9 cellular contexts compared by ENCODE assay signal in genomic region chr13:113862191-113862765, GRCh38. TPM values are rescaled to one million over a fixed set of nuclear protein-coding genes. Genes with fewer than 3 reads are reported as not detected.
DNase-seq lines count a peak whose midpoint lies in the region; ATAC-seq and TF ChIP-seq lines count a peak whose summit lies in the region.
"Had no signal": no experiment of that assay in that cellular context is flagged by ENCODE, and none has a peak within 500 bp of the region (broad histone marks: within the 10 kb centered on the region; RNA-seq: fewer than 3 reads in every experiment).

No MANE protein-coding gene starts in this region.

- H3K27me3 ChIP-seq in mammary epithelial cell (ENCODE audit: insufficient read depth, low read length) = no peaks in the 10 kb centered on the region

- WGBS in mammary epithelial cell (ENCODE audit: low coverage, missing lambda C conversion rate) = 17% methylated on average over 19 of the region's 21 CpGs

- H3K9me3 Mint-ChIP-seq in memory B cell (no peaks in the 10 kb centered on the region), type B pancreatic cell (no peaks in the 10 kb centered on the region)

- dilution Hi-C loops in mammary epithelial cell (cut with HindIII; ENCODE audit: low sequenced_read_pairs) = loop anchor here (5.0 kb wide), 1 partner anchor 90 kb away; no protein-coding TSS in a partner anchor

- CTCF ChIA-PET in mammary epithelial cell (lab: Charles Lee; ENCODE audit: low non-redundant PET) = interaction anchor here (0.6 kb wide), 2 partner anchors 25 kb away, joined by 3 read pairs; no protein-coding TSS in a partner anchor

- peak overlapping the region; percentile 71 for H3K27ac ChIP-seq in mammary epithelial cell (ENCODE audit: insufficient read depth, low read depth, low read length)

- no TSS peak for BruUV-seq in mammary epithelial cell (replicated peaks; lab: Mats Ljungman, UMichigan)

- H3K79me2 ChIP-seq in mammary epithelial cell (ENCODE audit: insufficient read depth, low read length) = peaks cover 84% of the 10 kb centered on the region

- peak overlapping the region; percentile 70 for H3K9ac ChIP-seq in mammary epithelial cell (ENCODE audit: insufficient read depth, low read length)

- ATAC-seq in memory B cell (ENCODE audit: low read depth) (no peak), GM18907 (IDR thresholded peaks at IDR 0.05; ENCODE audit: unreplicated experiment) (no peak)

- peak overlapping the region; percentile 100 for H3K4me2 ChIP-seq in mammary epithelial cell (ENCODE audit: insufficient read depth, low read depth, low read length)

- peak in 1 of 2 donors; percentile 8 for TF ChIP-seq CTCF in mammary epithelial cell (conservative IDR thresholded peaks at IDR 0.05 in 1 of 2, IDR thresholded peaks at IDR 0.05 in 1 of 2; ENCODE audit: extremely low read depth in 1 of 2, insufficient read depth in 1 of 2, low read depth in 1 of 2, low read length in 2 of 2)
- TF ChIP-seq CTCF in type B pancreatic cell (conservative IDR thresholded peaks at IDR 0.05) = no peak

- peaks cover 39% of the 10 kb centered on the region for H3K27me3 Mint-ChIP-seq in memory B cell
- H3K27me3 Mint-ChIP-seq in type B pancreatic cell = peaks cover 31% of the 10 kb centered on the region

- H3K4me1 ChIP-seq in mammary epithelial cell (ENCODE audit: insufficient read depth, low read length) = peaks cover 52% of the 10 kb centered on the region

- peak overlapping the region; percentile 45 to 86 (median 66) for H3K4me3 ChIP-seq in mammary epithelial cell (replicated peaks in 1 of 3; ENCODE audit: insufficient read depth in 1 of 3, low read depth in 2 of 3, low read length in 3 of 3)

- H3K9me3 ChIP-seq in mammary epithelial cell (replicated peaks; ENCODE audit: insufficient read depth, low read length) = no peaks in the 10 kb centered on the region

- intact Hi-C loops in mammary epithelial cell (cut with micrococcal nuclease) = loop anchor here (1.0 to 2.0 kb wide), 5 partner anchors 25 to 45 kb away; no protein-coding TSS in a partner anchor

- in situ Hi-C loops in mammary epithelial cell (cut with MboI; ENCODE audit: low sequenced_read_pairs in 2 of 2) = loop anchor here (5.0 kb wide), 2 partner anchors 40 to 50 kb away; no protein-coding TSS in a partner anchor

- H3K4me3 Mint-ChIP-seq in memory B cell (peak overlapping the region; percentile 82), type B pancreatic cell (peak overlapping the region; percentile 90)

- peak; percentile 44 for DNase-seq in activated CD8-positive, alpha-beta memory T cell treated with anti-CD3 and anti-CD28 coated beads, Interleukin-2, amount 50 U/mL, for 48 hours
- DNase-seq in activated CD8-positive, alpha-beta memory T cell treated with anti-CD3 and anti-CD28 coated beads for 24 hours = no peak
- DNase-seq in mammary epithelial cell (peak; percentile 63), memory B cell (ENCODE audit: low spot score in 2 of 2) (no peak), type B pancreatic cell (ENCODE audit: extremely low spot score, unreplicated experiment) (peak; percentile 62), midbrain (lab: John Stamatoyannopoulos, UW) (no peak)
- no peak for DNase-seq in stimulated activated naive CD4-positive, alpha-beta T cell (lab: John Stamatoyannopoulos, UW)
- DNase-seq: DND-41 had no signal

- H2AFZ ChIP-seq in mammary epithelial cell (ENCODE audit: low read depth, low read length) = no peak overlapping the region

- peak overlapping the region; percentile 41 for H3K27ac Mint-ChIP-seq in memory B cell
- H3K27ac Mint-ChIP-seq in type B pancreatic cell = peak overlapping the region; percentile 81

- H4K20me1 ChIP-seq in mammary epithelial cell (ENCODE audit: insufficient read depth, low read length) = peaks cover 2% of the 10 kb centered on the region

- H3K4me1 Mint-ChIP-seq in memory B cell (peaks cover 17% of the 10 kb centered on the region), type B pancreatic cell (ENCODE audit: unreplicated experiment) (peaks cover 31% of the 10 kb centered on the region)

- H3K36me3 Mint-ChIP-seq in memory B cell (no peaks in the 10 kb centered on the region), type B pancreatic cell (peaks cover 15% of the 10 kb centered on the region)

- peaks cover 16% of the 10 kb centered on the region for H3K36me3 ChIP-seq in mammary epithelial cell (ENCODE audit: insufficient read depth, low read length)

RNA-seq across cellular contexts. Expression of gene GAS6, which starts 1.6 kb away (rescaled TPM):
- total RNA-seq in mammary epithelial cell = 100 to 1,000 TPM; 221 to 311 TPM
- polyA plus RNA-seq in mammary epithelial cell = 196 TPM
- 53.3 TPM for polyA minus RNA-seq in mammary epithelial cell
- 42.9 and 102 TPM in 2 replicates for total RNA-seq in type B pancreatic cell (ENCODE audit: low replicate concordance)

Comparison
In these comparisons a context has a peak if more than half of its experiments do, and no peak if none do; other contexts are left out.
1. DNase-seq: peak in activated CD8-positive, alpha-beta memory T cell treated with anti-CD3 and anti-CD28 coated beads, Interleukin-2, amount 50 U/mL, for 48 hours (single experiment), mammary epithelial cell (single experiment) and type B pancreatic cell (single experiment); none in activated CD8-positive, alpha-beta memory T cell treated with anti-CD3 and anti-CD28 coated beads for 24 hours (single experiment), memory B cell (0 of 2), midbrain (single experiment) and stimulated activated naive CD4-positive, alpha-beta T cell (0 of 6).